2 cellular contexts compared by ENCODE assay signal in the genomic region with DNA sequence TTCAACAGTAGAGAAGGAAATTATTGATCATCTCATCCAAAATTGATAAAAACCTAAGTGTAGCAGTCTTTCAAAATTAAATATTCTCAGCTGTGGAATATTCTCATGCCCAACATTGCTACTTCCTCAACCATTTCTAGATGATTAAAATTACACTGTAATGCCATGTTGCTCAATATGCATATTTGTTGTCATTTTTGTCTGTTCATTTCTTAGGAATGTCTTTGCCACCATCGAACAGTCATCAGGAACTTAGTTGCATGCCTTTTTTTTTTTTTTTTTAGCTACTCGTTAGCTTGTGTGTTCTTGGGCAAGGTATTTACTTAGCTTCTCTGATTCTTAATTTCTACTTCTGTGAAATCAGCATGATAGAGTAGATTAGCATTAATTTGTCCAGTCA.
TF ChIP-seq lines count a peak whose summit lies in the region.

No MANE protein-coding gene starts in this region.

TF ChIP-seq in IMR-90, 13 proteins besides CTCF, POLR2A, EP300 and RAD21:
- no peak for TF ChIP-seq MAFK (IDR thresholded peaks at IDR 0.05; ENCODE audit: low read depth, low read length)
- TF ChIP-seq CEBPB (IDR thresholded peaks at IDR 0.05; ENCODE audit: low read depth, low read length), result peak; percentile 96
- no peak for TF ChIP-seq SMC3 (IDR thresholded peaks at IDR 0.05; ENCODE audit: low read depth, low read length)

TF ChIP-seq in neural cell, 6 proteins besides CTCF, POLR2A, EP300 and RAD21:
- TF ChIP-seq, protein P1, sequence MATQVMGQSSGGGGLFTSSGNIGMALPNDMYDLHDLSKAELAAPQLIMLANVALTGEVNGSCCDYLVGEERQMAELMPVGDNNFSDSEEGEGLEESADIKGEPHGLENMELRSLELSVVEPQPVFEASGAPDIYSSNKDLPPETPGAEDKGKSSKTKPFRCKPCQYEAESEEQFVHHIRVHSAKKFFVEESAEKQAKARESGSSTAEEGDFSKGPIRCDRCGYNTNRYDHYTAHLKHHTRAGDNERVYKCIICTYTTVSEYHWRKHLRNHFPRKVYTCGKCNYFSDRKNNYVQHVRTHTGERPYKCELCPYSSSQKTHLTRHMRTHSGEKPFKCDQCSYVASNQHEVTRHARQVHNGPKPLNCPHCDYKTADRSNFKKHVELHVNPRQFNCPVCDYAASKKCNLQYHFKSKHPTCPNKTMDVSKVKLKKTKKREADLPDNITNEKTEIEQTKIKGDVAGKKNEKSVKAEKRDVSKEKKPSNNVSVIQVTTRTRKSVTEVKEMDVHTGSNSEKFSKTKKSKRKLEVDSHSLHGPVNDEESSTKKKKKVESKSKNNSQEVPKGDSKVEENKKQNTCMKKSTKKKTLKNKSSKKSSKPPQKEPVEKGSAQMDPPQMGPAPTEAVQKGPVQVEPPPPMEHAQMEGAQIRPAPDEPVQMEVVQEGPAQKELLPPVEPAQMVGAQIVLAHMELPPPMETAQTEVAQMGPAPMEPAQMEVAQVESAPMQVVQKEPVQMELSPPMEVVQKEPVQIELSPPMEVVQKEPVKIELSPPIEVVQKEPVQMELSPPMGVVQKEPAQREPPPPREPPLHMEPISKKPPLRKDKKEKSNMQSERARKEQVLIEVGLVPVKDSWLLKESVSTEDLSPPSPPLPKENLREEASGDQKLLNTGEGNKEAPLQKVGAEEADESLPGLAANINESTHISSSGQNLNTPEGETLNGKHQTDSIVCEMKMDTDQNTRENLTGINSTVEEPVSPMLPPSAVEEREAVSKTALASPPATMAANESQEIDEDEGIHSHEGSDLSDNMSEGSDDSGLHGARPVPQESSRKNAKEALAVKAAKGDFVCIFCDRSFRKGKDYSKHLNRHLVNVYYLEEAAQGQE (IDR thresholded peaks at IDR 0.05; ENCODE audit: borderline replicate concordance), result no peak
- TF ChIP-seq TAF1 (IDR thresholded peaks at IDR 0.05; ENCODE audit: low read depth), result no peak
- no peak for TF ChIP-seq MXI1 (conservative IDR thresholded peaks at IDR 0.05; ENCODE audit: poor library complexity, severe bottlenecking)
- TF ChIP-seq SMC3 (conservative IDR thresholded peaks at IDR 0.05; ENCODE audit: poor library complexity), result no peak
- TF ChIP-seq EZH2 (IDR thresholded peaks at IDR 0.05; ENCODE audit: borderline replicate concordance, insufficient read depth, low read length, poor library complexity, severe bottlenecking), result no peak
- TF ChIP-seq POLR2AphosphoS5 (IDR thresholded peaks at IDR 0.05), result no peak
